21 cellular contexts compared by ENCODE assay signal in the genomic region with DNA sequence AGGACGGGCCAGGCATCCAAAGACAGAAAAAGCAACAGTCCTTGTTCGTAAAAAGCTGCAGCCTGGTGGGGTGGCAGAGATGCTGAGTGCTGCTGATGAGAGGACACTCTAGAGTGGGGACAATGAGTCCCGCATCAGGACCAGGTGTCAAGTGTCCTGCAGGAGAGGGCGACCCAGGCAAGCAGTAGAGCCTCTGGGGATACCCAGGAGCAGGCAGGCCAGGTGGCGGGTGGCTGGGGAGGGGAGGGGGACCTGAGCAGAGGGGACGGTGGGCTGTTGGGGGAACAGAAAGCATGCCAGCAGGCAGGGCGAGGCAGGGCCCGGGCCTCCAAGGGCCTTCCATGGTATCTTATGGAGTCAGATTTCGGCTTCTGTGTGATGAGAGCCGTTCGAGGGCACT.
"Had no signal": no experiment of that assay in that cellular context is flagged by ENCODE, and none has a peak within 500 bp of the region (broad histone marks: within the 10 kb centered on the region; RNA-seq: fewer than 3 reads in every experiment).

No MANE protein-coding gene starts in this region.

- H3K27ac ChIP-seq: esophagus squamous epithelium, gastroesophageal sphincter, left ventricle myocardium inferior, neutrophil, spleen, testis, tibial nerve had no signal

- DNase-seq: effector memory CD8-positive, alpha-beta T cell; esophagus squamous epithelium; foreskin fibroblast; glutamatergic neuron; kidney; left cardiac atrium; left ventricle myocardium inferior; mesenchymal stem cell; naive B cell; posterior cingulate gyrus; spleen; stimulated activated CD4-positive, alpha-beta T cell treated with anti-CD3 and anti-CD28 coated beads, Interleukin-2, amount 100 ng/mL, for 24 hours; stimulated activated CD4-positive, alpha-beta T cell treated with anti-CD3 and anti-CD28 coated beads, Interleukin-4, amount 100 ng/mL, for 4 hours; stimulated activated naive B cell treated with anti-CD40 and anti-IgM and Interleukin-4, amounts not matched to agents 10 μg/mL and 1 μg/mL and 100 μg/mL, for 72 hours; stimulated activated naive CD8-positive, alpha-beta T cell treated with anti-CD3 and anti-CD28 coated beads, Interleukin-15, amount 100 ng/mL, for 72 hours; testis had no signal

- ATAC-seq: effector memory CD8-positive, alpha-beta T cell; gastroesophageal sphincter; left cardiac atrium; sciatic nerve; stimulated activated naive B cell treated with anti-CD40 and anti-IgM and Interleukin-4, amounts not matched to agents 10 μg/mL and 1 μg/mL and 100 μg/mL, for 72 hours; stimulated activated naive CD8-positive, alpha-beta T cell treated with anti-CD3 and anti-CD28 coated beads, Interleukin-15, amount 100 ng/mL, for 72 hours had no signal

- H3K27me3 ChIP-seq: esophagus squamous epithelium, gastroesophageal sphincter, neutrophil, spleen, testis, tibial nerve had no signal

- H3K4me3 ChIP-seq: esophagus squamous epithelium, gastroesophageal sphincter, left ventricle myocardium inferior, lung, spleen, testis, tibial nerve had no signal

- H3K4me1 ChIP-seq: left ventricle myocardium inferior, spleen had no signal

- H3K36me3 ChIP-seq: esophagus squamous epithelium, gastroesophageal sphincter, left ventricle myocardium inferior, neutrophil had no signal

- H3K9me3 ChIP-seq: esophagus squamous epithelium, gastroesophageal sphincter, neutrophil, spleen, testis had no signal
